Comparison of ENCODE assay signal across 16 cellular contexts in genomic region chr11:15742626-15743243, GRCh38.
DNase-seq lines count a peak whose midpoint lies in the region; ATAC-seq and TF ChIP-seq lines count a peak whose summit lies in the region.
"Had no signal": no experiment of that assay in that cellular context is flagged by ENCODE, and none has a peak within 500 bp of the region (broad histone marks: within the 10 kb centered on the region; RNA-seq: fewer than 3 reads in every experiment).

No MANE protein-coding gene starts in this region.

- H3K4me1 ChIP-seq in neuronal stem cell (ENCODE audit: control insufficient read depth in 2 of 2, insufficient read depth in 1 of 2, low read depth in 1 of 2, low read length in 2 of 2) = peaks cover 2 to 7% of the 10 kb centered on the region in 2 donors
- H3K4me1 ChIP-seq: esophagus squamous epithelium had no signal

- ATAC-seq in activated naive CD4-positive, alpha-beta T cell treated with anti-CD3 and anti-CD28 coated beads, Interleukin-2, amount 50 U/mL, for 72 hours = no peak
- ATAC-seq: HCT116 had no signal

- H3K4ac ChIP-seq in neuronal stem cell (ENCODE audit: low read length) = no peak overlapping the region

- intact Hi-C loops in posterior vena cava (cut with DNase I) = no loop called here

- H3K27ac ChIP-seq in neuronal stem cell (replicated peaks; ENCODE audit: low read length) = no peak overlapping the region
- H3K27ac ChIP-seq: esophagus squamous epithelium, transverse colon had no signal

- H4K8ac ChIP-seq in neuronal stem cell (ENCODE audit: low read depth, low read length) = no peak overlapping the region

- no peak overlapping the region for H3K23ac ChIP-seq in neuronal stem cell (ENCODE audit: low read depth, low read length, poor library complexity)

- no peak overlapping the region for H2BK120ac ChIP-seq in neuronal stem cell (ENCODE audit: low read depth, low read length)

- no peak overlapping the region for H3K27ac Mint-ChIP-seq in activated naive CD4-positive, alpha-beta T cell treated with anti-CD3 and anti-CD28 coated beads, Interleukin-2, amount 50 U/mL, for 72 hours
- H3K27ac Mint-ChIP-seq: IgD-negative memory B cell had no signal

- H3K79me1 ChIP-seq in neuronal stem cell (ENCODE audit: low read depth, low read length) = no peaks in the 10 kb centered on the region

- H2BK5ac ChIP-seq in neuronal stem cell (ENCODE audit: low read length) = no peak overlapping the region

- H3K27me3 ChIP-seq in neuronal stem cell (ENCODE audit: control insufficient read depth in 3 of 3, insufficient read depth in 3 of 3, low read depth in 1 of 3, low read length in 3 of 3) = no peaks in the 10 kb centered on the region
- H3K27me3 ChIP-seq: transverse colon had no signal

- no peaks in the 10 kb centered on the region for H3K36me3 Mint-ChIP-seq in activated naive CD4-positive, alpha-beta T cell treated with anti-CD3 and anti-CD28 coated beads, Interleukin-2, amount 50 U/mL, for 72 hours
- H3K36me3 Mint-ChIP-seq: IgD-negative memory B cell had no signal

- H3K36me3 ChIP-seq in neuronal stem cell (replicated peaks in 1 of 2; ENCODE audit: control insufficient read depth in 2 of 2, insufficient read depth in 2 of 2, low read length in 2 of 2) = no peaks in the 10 kb centered on the region
- H3K36me3 ChIP-seq: esophagus squamous epithelium, transverse colon had no signal

- H2BK15ac ChIP-seq in neuronal stem cell (ENCODE audit: low read length) = no peak overlapping the region

- no peak overlapping the region for H3K14ac ChIP-seq in neuronal stem cell (ENCODE audit: low read length)

- peaks cover 7 to 14% of the 10 kb centered on the region in 2 donors for H3K9me3 Mint-ChIP-seq in activated naive CD4-positive, alpha-beta T cell treated with anti-CD3 and anti-CD28 coated beads, Interleukin-2, amount 50 U/mL, for 72 hours

- H3K4me3 ChIP-seq in cardiac fibroblast (replicated peaks in 1 of 2; ENCODE audit: low read depth in 2 of 2, low read length in 2 of 2) = no peak overlapping the region
- H3K4me3 ChIP-seq in neuronal stem cell (ENCODE audit: low read length in 2 of 2) = no peak overlapping the region
- H3K4me3 ChIP-seq: esophagus squamous epithelium, transverse colon had no signal

- no peaks in the 10 kb centered on the region for H3K9me3 ChIP-seq in neuronal stem cell (replicated peaks in 1 of 2; ENCODE audit: control insufficient read depth in 2 of 2, insufficient read depth in 1 of 2, low read depth in 1 of 2, low read length in 2 of 2)
- H3K9me3 ChIP-seq: esophagus squamous epithelium, transverse colon had no signal

- no peak overlapping the region for H3K4me2 ChIP-seq in neuronal stem cell (ENCODE audit: insufficient read depth, low read length, poor library complexity, severe bottlenecking)

- no peak overlapping the region for H4K91ac ChIP-seq in neuronal stem cell (ENCODE audit: low read depth, low read length, poor library complexity)

- H3K9ac ChIP-seq in neuronal stem cell (ENCODE audit: low read depth, low read length, poor library complexity) = no peak overlapping the region

- H3K18ac ChIP-seq in neuronal stem cell (ENCODE audit: low read length) = no peak overlapping the region

- WGBS in neuronal stem cell (ENCODE audit: extremely low coverage in 2 of 2, insufficient read length in 2 of 2, insufficient replicate concordance in 1 of 2), 2 donors = no CpG with 5 or more reads among the region's 7 CpGs

- TF ChIP-seq CTCF in cardiac fibroblast (IDR thresholded peaks at IDR 0.05; ENCODE audit: low read depth, low read length) = no peak

- no peak overlapping the region for H2AK5ac ChIP-seq in neuronal stem cell (ENCODE audit: low read depth, low read length)

- no peak overlapping the region for H2BK12ac ChIP-seq in neuronal stem cell (ENCODE audit: low read length)

- peak overlapping the region; percentile 7 for H2AFZ ChIP-seq in neuronal stem cell (ENCODE audit: low read length)

- DNase-seq in Kasumi-1 (lab: John Stamatoyannopoulos, UW) (peak; percentile 7 to 14), NCI-H2227 (lab: John Stamatoyannopoulos, UW; ENCODE audit: unreplicated experiment) (peak; percentile 86), cardiac fibroblast (ENCODE audit: low read depth in 2 of 2) (peak; percentile 13 to 27), neuronal stem cell (ENCODE audit: low spot score) (no peak), posterior vena cava (ENCODE audit: low spot score) (no peak), iPS-NIHi11 (ENCODE audit: low spot score) (no peak)
- DNase-seq in activated naive CD4-positive, alpha-beta T cell treated with anti-CD3 and anti-CD28 coated beads, Interleukin-2, amount 50 U/mL, for 72 hours (ENCODE audit: low spot score in 2 of 2) = no peak
- DNase-seq in activated CD8-positive, alpha-beta memory T cell treated with anti-CD3 and anti-CD28 coated beads for 24 hours = no peak
- DNase-seq: activated CD4-positive, alpha-beta T cell treated with anti-CD3 and anti-CD28 coated beads for 4 hours; activated effector memory CD4-positive, alpha-beta T cell treated with Interleukin-2 at 50 U/mL for 16 hours; caudate nucleus; esophagus squamous epithelium; NCI-H446; transverse colon had no signal

Comparison
In these comparisons a context has a peak if more than half of its experiments do, and no peak if none do; other contexts are left out.
1. DNase-seq: peak in Kasumi-1 (2 of 2), NCI-H2227 (single experiment) and cardiac fibroblast (2 of 2); none in neuronal stem cell (single experiment), posterior vena cava (single experiment), activated naive CD4-positive, alpha-beta T cell treated with anti-CD3 and anti-CD28 coated beads, Interleukin-2, amount 50 U/mL, for 72 hours (0 of 2), iPS-NIHi11 (single experiment) and activated CD8-positive, alpha-beta memory T cell treated with anti-CD3 and anti-CD28 coated beads for 24 hours (single experiment).